1 cellular context compared by ENCODE assay signal in genomic region chr20:62956387-62957135, GRCh38.
TF ChIP-seq lines count a peak whose summit lies in the region.

No MANE protein-coding gene starts in this region.

TF ChIP-seq in HepG2, 621 proteins besides CTCF, POLR2A, EP300 and RAD21 (continued from another document and continues in another):
- TF ChIP-seq, protein P1, sequence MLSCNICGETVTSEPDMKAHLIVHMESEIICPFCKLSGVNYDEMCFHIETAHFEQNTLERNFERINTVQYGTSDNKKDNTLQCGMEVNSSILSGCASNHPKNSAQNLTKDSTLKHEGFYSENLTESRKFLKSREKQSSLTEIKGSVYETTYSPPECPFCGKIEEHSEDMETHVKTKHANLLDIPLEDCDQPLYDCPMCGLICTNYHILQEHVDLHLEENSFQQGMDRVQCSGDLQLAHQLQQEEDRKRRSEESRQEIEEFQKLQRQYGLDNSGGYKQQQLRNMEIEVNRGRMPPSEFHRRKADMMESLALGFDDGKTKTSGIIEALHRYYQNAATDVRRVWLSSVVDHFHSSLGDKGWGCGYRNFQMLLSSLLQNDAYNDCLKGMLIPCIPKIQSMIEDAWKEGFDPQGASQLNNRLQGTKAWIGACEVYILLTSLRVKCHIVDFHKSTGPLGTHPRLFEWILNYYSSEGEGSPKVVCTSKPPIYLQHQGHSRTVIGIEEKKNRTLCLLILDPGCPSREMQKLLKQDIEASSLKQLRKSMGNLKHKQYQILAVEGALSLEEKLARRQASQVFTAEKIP (CRISPR knock-in tag; IDR thresholded peaks at IDR 0.05; ENCODE audit: borderline replicate concordance) = no peak
- TF ChIP-seq TGIF2 (CRISPR knock-in tag; IDR thresholded peaks at IDR 0.05) (no peak), ZNF562 (CRISPR knock-in tag; IDR thresholded peaks at IDR 0.05; ENCODE audit: borderline replicate concordance) (no peak), ZBTB10 (CRISPR knock-in tag; IDR thresholded peaks at IDR 0.05; ENCODE audit: borderline replicate concordance) (no peak), HNF4G (IDR thresholded peaks at IDR 0.05; ENCODE audit: borderline replicate concordance, low read depth, low read length) (no peak), HNF4G (CRISPR knock-in tag; IDR thresholded peaks at IDR 0.05; ENCODE audit: borderline replicate concordance, low read depth) (no peak), CHD2 (IDR thresholded peaks at IDR 0.05; ENCODE audit: low read depth, low read length) (no peak), ZSCAN31 (CRISPR knock-in tag; IDR thresholded peaks at IDR 0.05; ENCODE audit: low read depth) (0 out of 2 replicates have a peak, but pooled peaks have one; percentile 29), FOXJ3 (CRISPR knock-in tag; IDR thresholded peaks at IDR 0.05; ENCODE audit: borderline replicate concordance) (no peak), SMARCE1 (IDR thresholded peaks at IDR 0.05; ENCODE audit: borderline replicate concordance) (no peak), NFE2L1 (CRISPR knock-in tag; IDR thresholded peaks at IDR 0.05; ENCODE audit: borderline replicate concordance) (peak; percentile 38; the same call in 1 of the 2 replicates), NKX3-1 (CRISPR knock-in tag; IDR thresholded peaks at IDR 0.05) (no peak), ELF4 (CRISPR knock-in tag; IDR thresholded peaks at IDR 0.05; ENCODE audit: borderline replicate concordance) (no peak), ZNF546 (CRISPR knock-in tag; conservative IDR thresholded peaks at IDR 0.05) (peak; percentile 54; the same call in 1 of the 2 replicates), THRA (CRISPR knock-in tag; IDR thresholded peaks at IDR 0.05; ENCODE audit: borderline replicate concordance) (no peak), KDM1A (CRISPR knock-in tag; IDR thresholded peaks at IDR 0.05) (no peak), JUND (CRISPR knock-in tag; IDR thresholded peaks at IDR 0.05) (no peak), GMEB2 (CRISPR knock-in tag; IDR thresholded peaks at IDR 0.05; ENCODE audit: low read depth) (no peak), PAXIP1 (CRISPR knock-in tag; conservative IDR thresholded peaks at IDR 0.05) (no peak), ZNF589 (CRISPR knock-in tag; conservative IDR thresholded peaks at IDR 0.05) (0 out of 2 replicates have a peak, but pooled peaks have one; percentile 7), BHLHE40 (IDR thresholded peaks at IDR 0.05; ENCODE audit: low read length) (no peak), ZFX (CRISPR knock-in tag; IDR thresholded peaks at IDR 0.05; ENCODE audit: low read depth) (no peak), ZNF354B (CRISPR knock-in tag; IDR thresholded peaks at IDR 0.05) (no peak), ZNF253 (CRISPR knock-in tag; IDR thresholded peaks at IDR 0.05; ENCODE audit: borderline replicate concordance) (0 out of 2 replicates have a peak, but pooled peaks have one; percentile 53), ASH2L (IDR thresholded peaks at IDR 0.05; ENCODE audit: insufficient read length, low read depth, low read length) (no peak), SUZ12 (IDR thresholded peaks at IDR 0.05; ENCODE audit: low read depth, low read length) (no peak), NCOA1 (CRISPR knock-in tag; IDR thresholded peaks at IDR 0.05) (no peak; the same call in 1 of the 2 replicates), ZNF296 (CRISPR knock-in tag; conservative IDR thresholded peaks at IDR 0.05) (no peak; the same call in 1 of the 2 replicates), GABPA (IDR thresholded peaks at IDR 0.05; ENCODE audit: low read depth, low read length) (no peak), GABPA (CRISPR knock-in tag; IDR thresholded peaks at IDR 0.05; ENCODE audit: low read depth) (no peak), ZNF749 (CRISPR knock-in tag; IDR thresholded peaks at IDR 0.05; ENCODE audit: borderline replicate concordance) (no peak), ZNF569 (CRISPR knock-in tag; IDR thresholded peaks at IDR 0.05; ENCODE audit: borderline replicate concordance) (no peak), KDM2A (CRISPR knock-in tag; IDR thresholded peaks at IDR 0.05; ENCODE audit: borderline replicate concordance, low read depth) (no peak), CAMTA2 (CRISPR knock-in tag; IDR thresholded peaks at IDR 0.05; ENCODE audit: borderline replicate concordance) (no peak), IKZF1 (IDR thresholded peaks at IDR 0.05) (no peak), ZFP41 (CRISPR knock-in tag; IDR thresholded peaks at IDR 0.05; ENCODE audit: borderline replicate concordance) (no peak), SETDB1 (CRISPR knock-in tag; IDR thresholded peaks at IDR 0.05; ENCODE audit: borderline replicate concordance) (0 out of 2 replicates have a peak, but pooled peaks have one; percentile 50), KAT2B (IDR thresholded peaks at IDR 0.05; ENCODE audit: borderline replicate concordance, low read depth, low read length) (no peak), GATA4 (IDR thresholded peaks at IDR 0.05; ENCODE audit: borderline replicate concordance, low read depth) (no peak), NFKBIZ (CRISPR knock-in tag; IDR thresholded peaks at IDR 0.05) (no peak), NR2F6 (IDR thresholded peaks at IDR 0.05) (no peak), NR2F6 (CRISPR knock-in tag; IDR thresholded peaks at IDR 0.05) (no peak), ARHGAP35 (CRISPR knock-in tag; IDR thresholded peaks at IDR 0.05; ENCODE audit: borderline replicate concordance) (no peak), ZNF329 (CRISPR knock-in tag; IDR thresholded peaks at IDR 0.05; ENCODE audit: low read depth) (no peak), DBP (CRISPR knock-in tag; IDR thresholded peaks at IDR 0.05; ENCODE audit: not compliant biosample characterization) (no peak), NR2F1 (CRISPR knock-in tag; IDR thresholded peaks at IDR 0.05) (0 out of 4 replicates have a peak, but pooled peaks of 1 of the 2 experiments have one; percentile 3), YEATS2 (CRISPR knock-in tag; IDR thresholded peaks at IDR 0.05; ENCODE audit: borderline replicate concordance) (no peak)
- TF ChIP-seq, protein P2, sequence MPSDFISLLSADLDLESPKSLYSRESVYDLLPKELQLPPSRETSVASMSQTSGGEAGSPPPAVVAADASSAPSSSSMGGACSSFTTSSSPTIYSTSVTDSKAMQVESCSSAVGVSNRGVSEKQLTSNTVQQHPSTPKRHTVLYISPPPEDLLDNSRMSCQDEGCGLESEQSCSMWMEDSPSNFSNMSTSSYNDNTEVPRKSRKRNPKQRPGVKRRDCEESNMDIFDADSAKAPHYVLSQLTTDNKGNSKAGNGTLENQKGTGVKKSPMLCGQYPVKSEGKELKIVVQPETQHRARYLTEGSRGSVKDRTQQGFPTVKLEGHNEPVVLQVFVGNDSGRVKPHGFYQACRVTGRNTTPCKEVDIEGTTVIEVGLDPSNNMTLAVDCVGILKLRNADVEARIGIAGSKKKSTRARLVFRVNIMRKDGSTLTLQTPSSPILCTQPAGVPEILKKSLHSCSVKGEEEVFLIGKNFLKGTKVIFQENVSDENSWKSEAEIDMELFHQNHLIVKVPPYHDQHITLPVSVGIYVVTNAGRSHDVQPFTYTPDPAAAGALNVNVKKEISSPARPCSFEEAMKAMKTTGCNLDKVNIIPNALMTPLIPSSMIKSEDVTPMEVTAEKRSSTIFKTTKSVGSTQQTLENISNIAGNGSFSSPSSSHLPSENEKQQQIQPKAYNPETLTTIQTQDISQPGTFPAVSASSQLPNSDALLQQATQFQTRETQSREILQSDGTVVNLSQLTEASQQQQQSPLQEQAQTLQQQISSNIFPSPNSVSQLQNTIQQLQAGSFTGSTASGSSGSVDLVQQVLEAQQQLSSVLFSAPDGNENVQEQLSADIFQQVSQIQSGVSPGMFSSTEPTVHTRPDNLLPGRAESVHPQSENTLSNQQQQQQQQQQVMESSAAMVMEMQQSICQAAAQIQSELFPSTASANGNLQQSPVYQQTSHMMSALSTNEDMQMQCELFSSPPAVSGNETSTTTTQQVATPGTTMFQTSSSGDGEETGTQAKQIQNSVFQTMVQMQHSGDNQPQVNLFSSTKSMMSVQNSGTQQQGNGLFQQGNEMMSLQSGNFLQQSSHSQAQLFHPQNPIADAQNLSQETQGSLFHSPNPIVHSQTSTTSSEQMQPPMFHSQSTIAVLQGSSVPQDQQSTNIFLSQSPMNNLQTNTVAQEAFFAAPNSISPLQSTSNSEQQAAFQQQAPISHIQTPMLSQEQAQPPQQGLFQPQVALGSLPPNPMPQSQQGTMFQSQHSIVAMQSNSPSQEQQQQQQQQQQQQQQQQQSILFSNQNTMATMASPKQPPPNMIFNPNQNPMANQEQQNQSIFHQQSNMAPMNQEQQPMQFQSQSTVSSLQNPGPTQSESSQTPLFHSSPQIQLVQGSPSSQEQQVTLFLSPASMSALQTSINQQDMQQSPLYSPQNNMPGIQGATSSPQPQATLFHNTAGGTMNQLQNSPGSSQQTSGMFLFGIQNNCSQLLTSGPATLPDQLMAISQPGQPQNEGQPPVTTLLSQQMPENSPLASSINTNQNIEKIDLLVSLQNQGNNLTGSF (CRISPR knock-in tag; IDR thresholded peaks at IDR 0.05) = 0 out of 2 replicates have a peak, but pooled peaks have one; percentile 25
- TF ChIP-seq, protein P3, sequence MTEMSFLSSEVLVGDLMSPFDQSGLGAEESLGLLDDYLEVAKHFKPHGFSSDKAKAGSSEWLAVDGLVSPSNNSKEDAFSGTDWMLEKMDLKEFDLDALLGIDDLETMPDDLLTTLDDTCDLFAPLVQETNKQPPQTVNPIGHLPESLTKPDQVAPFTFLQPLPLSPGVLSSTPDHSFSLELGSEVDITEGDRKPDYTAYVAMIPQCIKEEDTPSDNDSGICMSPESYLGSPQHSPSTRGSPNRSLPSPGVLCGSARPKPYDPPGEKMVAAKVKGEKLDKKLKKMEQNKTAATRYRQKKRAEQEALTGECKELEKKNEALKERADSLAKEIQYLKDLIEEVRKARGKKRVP (CRISPR knock-in tag; IDR thresholded peaks at IDR 0.05) = no peak
